Comparison of ENCODE assay signal across 1 cellular context in genomic region chr6:138346302-138347195, GRCh38.
TF ChIP-seq lines count a peak whose summit lies in the region.

No MANE protein-coding gene starts in this region.

TF ChIP-seq in endothelial cell of umbilical vein, 7 proteins besides CTCF, POLR2A, EP300 and RAD21:
- TF ChIP-seq POLR2AphosphoS5 (IDR thresholded peaks at IDR 0.05; ENCODE audit: insufficient read depth, low read depth, low read length), result no peak
- TF ChIP-seq JUN (IDR thresholded peaks at IDR 0.05; ENCODE audit: borderline replicate concordance, insufficient read depth, insufficient read length, low read depth), result no peak
- no peak for TF ChIP-seq EZH2 (IDR thresholded peaks at IDR 0.05; ENCODE audit: borderline replicate concordance, low read depth, low read length, severe bottlenecking)
- no peak for TF ChIP-seq MYC (IDR thresholded peaks at IDR 0.05; ENCODE audit: low read depth, low read length)
- TF ChIP-seq MAX (IDR thresholded peaks at IDR 0.05; ENCODE audit: insufficient read depth, insufficient read length), result no peak
- TF ChIP-seq GATA2 (IDR thresholded peaks at IDR 0.05; ENCODE audit: insufficient read depth, insufficient read length, low read depth, low read length), result no peak
- TF ChIP-seq FOS (IDR thresholded peaks at IDR 0.05; ENCODE audit: borderline replicate concordance, insufficient read depth, low read length), result no peak
